ENCODE assay signal across 8 cellular contexts in genomic region chr2:41869542-41870256, GRCh38.
DNase-seq lines count a peak whose midpoint lies in the region; ATAC-seq and TF ChIP-seq lines count a peak whose summit lies in the region.

No MANE protein-coding gene starts in this region.

- H3K79me2 ChIP-seq in MM.1S (ENCODE audit: low read length), result no peaks in the 10 kb centered on the region

- no peaks in the 10 kb centered on the region for H3F3A ChIP-seq in MM.1S (ENCODE audit: insufficient read depth, low read length)

- peak overlapping the region in 1 of 8 donors; percentile 14 for H3K27ac Mint-ChIP-seq in CD8-positive, alpha-beta memory T cell

- ATAC-seq in GM19463 (IDR thresholded peaks at IDR 0.05; ENCODE audit: unreplicated experiment), result peak; percentile 75
- ATAC-seq in body of pancreas, result peak; percentile 84
- ATAC-seq in HG03139 (IDR thresholded peaks at IDR 0.05; ENCODE audit: unreplicated experiment), result no peak

- H3K27me3 Mint-ChIP-seq in CD8-positive, alpha-beta memory T cell, result peaks cover 3 to 7% of the 10 kb centered on the region in 2 donors

- H3K27me3 ChIP-seq in CD8-positive, alpha-beta memory T cell (ENCODE audit: insufficient read depth, low read length, poor library complexity, severe bottlenecking), result no peaks in the 10 kb centered on the region
- H3K27me3 ChIP-seq in MM.1S (replicated peaks; ENCODE audit: insufficient read depth, low read length), result no peaks in the 10 kb centered on the region
- no peaks in the 10 kb centered on the region for H3K27me3 ChIP-seq in body of pancreas
- peaks cover 5% of the 10 kb centered on the region for H3K27me3 ChIP-seq in iPS-15b (ENCODE audit: control insufficient read depth, insufficient read depth, low read length)

- H3K4me3 ChIP-seq in CD8-positive, alpha-beta memory T cell (ENCODE audit: low read length), result no peak overlapping the region
- H3K4me3 ChIP-seq in MM.1S (ENCODE audit: low read length) (no peak overlapping the region), body of pancreas (no peak overlapping the region), iPS-15b (ENCODE audit: low read depth, low read length) (no peak overlapping the region)

- CTCF ChIA-PET in CD8-positive, alpha-beta memory T cell (lab: Charles Lee), result interaction anchor here (0.7 to 8.0 kb wide), 23 partner anchors 10 to 457 kb away, joined by 3 to 185 read pairs (median 5); no protein-coding TSS in a partner anchor

- H3K9me3 Mint-ChIP-seq in CD8-positive, alpha-beta memory T cell, result no peaks in the 10 kb centered on the region

- no peak for TF ChIP-seq POLR2A in body of pancreas (IDR thresholded peaks at IDR 0.05)

- H3K4me1 ChIP-seq in CD8-positive, alpha-beta memory T cell (ENCODE audit: insufficient read depth, low read length), result no peaks in the 10 kb centered on the region
- H3K4me1 ChIP-seq in MM.1S (ENCODE audit: low read length), result 0 out of 2 replicates have a peak, but pooled peaks cover 7% of the 10 kb centered on the region
- H3K4me1 ChIP-seq in body of pancreas, result no peaks in the 10 kb centered on the region
- peaks cover 6% of the 10 kb centered on the region for H3K4me1 ChIP-seq in iPS-15b (ENCODE audit: control insufficient read depth, insufficient read depth, low read length)

- intact Hi-C loops in body of pancreas (cut with DNase I), result loop anchor here (2.0 kb wide), 1 partner anchor 217 kb away; no protein-coding TSS in a partner anchor

- H3K36me3 Mint-ChIP-seq in CD8-positive, alpha-beta memory T cell, result peaks cover 0 to 1% (median 0%) of the 10 kb centered on the region in 3 donors

- H4K20me1 ChIP-seq in MM.1S (ENCODE audit: insufficient read depth, low read length), result no peaks in the 10 kb centered on the region

- peak; percentile 81 for TF ChIP-seq CTCF in MM.1S (IDR thresholded peaks at IDR 0.05; ENCODE audit: low read length)
- TF ChIP-seq CTCF in body of pancreas (IDR thresholded peaks at IDR 0.05), result peak; percentile 65 to 94 (median 84)

- WGBS in body of pancreas, 2 donors, result 0 to 28% methylated on average over 2 to 3 of the region's 3 CpGs

- no peak overlapping the region for H3K4me2 ChIP-seq in MM.1S (ENCODE audit: low read depth, low read length)

- no peaks in the 10 kb centered on the region for H3K36me3 ChIP-seq in CD8-positive, alpha-beta memory T cell (ENCODE audit: insufficient read depth, low read length)
- H3K36me3 ChIP-seq in MM.1S (replicated peaks; ENCODE audit: insufficient read depth, low read length) (no peaks in the 10 kb centered on the region), body of pancreas (replicated peaks in 1 of 2; ENCODE audit: insufficient read depth in 1 of 2, low read depth in 2 of 2) (no peaks in the 10 kb centered on the region), iPS-15b (ENCODE audit: control insufficient read depth, insufficient read depth, low read length) (no peaks in the 10 kb centered on the region)

- POLR2A ChIA-PET in CD8-positive, alpha-beta memory T cell (lab: Charles Lee), result interaction anchor here (0.8 kb wide), 1 partner anchor 11 kb away, joined by 3 read pairs; no protein-coding TSS in a partner anchor

- H2AFZ ChIP-seq in MM.1S (ENCODE audit: low read length), result no peak overlapping the region

- peak; percentile 49 to 74 (median 68) for DNase-seq in CD8-positive, alpha-beta memory T cell
- DNase-seq in MM.1S (peak; percentile 57), UCSD-AML1 (lab: John Stamatoyannopoulos, UW; ENCODE audit: unreplicated experiment) (peak; percentile 75), body of pancreas (peak; percentile 64 to 80 (median 76))
- peak; percentile 46 to 73 (median 59) for DNase-seq in stimulated activated CD4-positive, alpha-beta T cell treated with anti-CD3 and anti-CD28 coated beads, Interleukin-12 subunit alpha, Interleukin-12 subunit beta, amount 100 ng/mL, for 48 hours (ENCODE audit: low read depth in 2 of 3, low spot score in 1 of 3)

- no peak overlapping the region for H3K4me3 Mint-ChIP-seq in CD8-positive, alpha-beta memory T cell

- peaks cover 34 to 61% (median 38%) of the 10 kb centered on the region in 3 donors for H3K4me1 Mint-ChIP-seq in CD8-positive, alpha-beta memory T cell

- H3K9me3 ChIP-seq in CD8-positive, alpha-beta memory T cell (ENCODE audit: low read length), result no peaks in the 10 kb centered on the region
- H3K9me3 ChIP-seq in MM.1S (replicated peaks; ENCODE audit: insufficient read depth, low read length) (no peaks in the 10 kb centered on the region), body of pancreas (no peaks in the 10 kb centered on the region), iPS-15b (ENCODE audit: control insufficient read depth, insufficient read depth, low read length) (no peaks in the 10 kb centered on the region)

- no peaks in the 10 kb centered on the region for H3K9me2 ChIP-seq in MM.1S (replicated peaks; ENCODE audit: insufficient read depth, low read length)

- no peak overlapping the region for H3K9ac ChIP-seq in MM.1S (ENCODE audit: low read length)
- peak overlapping the region; percentile 17 for H3K9ac ChIP-seq in iPS-15b (ENCODE audit: low read depth, low read length)

- no peak overlapping the region for H3K27ac ChIP-seq in CD8-positive, alpha-beta memory T cell (ENCODE audit: low read depth, low read length)
- no peak overlapping the region for H3K27ac ChIP-seq in MM.1S (ENCODE audit: low read length)
- H3K27ac ChIP-seq in body of pancreas, result no peak overlapping the region
